ENCODE assay signal across 13 cellular contexts in the genomic region with DNA sequence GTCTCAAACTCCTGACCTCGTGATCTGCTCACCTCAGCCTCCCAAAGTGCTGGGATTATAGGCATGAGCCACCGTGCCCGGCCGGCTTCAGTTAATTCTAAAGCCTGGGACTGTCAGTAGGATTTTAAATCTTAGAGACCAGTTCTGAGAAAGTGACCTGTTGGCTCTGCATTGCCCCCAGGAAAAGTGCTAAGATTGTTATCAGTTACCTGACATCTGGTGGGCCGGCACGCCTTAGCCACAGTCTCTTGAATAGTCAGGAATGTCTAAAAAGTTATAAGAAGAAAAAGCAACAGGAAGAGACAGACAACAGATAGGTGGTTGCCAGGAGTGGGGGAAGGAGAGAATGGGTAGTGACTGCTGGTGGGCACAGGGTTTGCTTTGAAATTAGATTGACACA. TPM values are rescaled to one million over a fixed set of nuclear protein-coding genes. Genes with fewer than 3 reads are reported as not detected.
DNase-seq lines count a peak whose midpoint lies in the region; ATAC-seq lines count a peak whose summit lies in the region.
"Had no signal": no experiment of that assay in that cellular context is flagged by ENCODE, and none has a peak within 500 bp of the region (broad histone marks: within the 10 kb centered on the region; RNA-seq: fewer than 3 reads in every experiment).

No MANE protein-coding gene starts in this region.

- H3K4me1 Mint-ChIP-seq in T-helper 17 cell = peaks cover 24% of the 10 kb centered on the region
- H3K4me1 Mint-ChIP-seq: H9 had no signal

- DNase-seq in NCI-H82 (lab: John Stamatoyannopoulos, UW) = peak; percentile 33
- DNase-seq in NCI-H82 treated with DMSO at 0.1 percent for 48 hours (lab: John Stamatoyannopoulos, UW; ENCODE audit: unreplicated experiment) = no peak
- no peak for DNase-seq in T-helper 17 cell
- peak; percentile 84 for DNase-seq in islet precursor cell
- DNase-seq in DMS153 treated with DMSO at 0.1 percent for 48 hours (lab: John Stamatoyannopoulos, UW; ENCODE audit: unreplicated experiment) = no peak
- no peak for DNase-seq in nucleus accumbens (lab: John Stamatoyannopoulos, UW)
- no peak for DNase-seq in OCI-M2 (lab: John Stamatoyannopoulos, UW; ENCODE audit: unreplicated experiment)
- DNase-seq: 8988T; C1 segment of cervical spinal cord; CD4-positive, alpha-beta T cell; DMS53; GOT3; H9 had no signal

- no peaks in the 10 kb centered on the region for H3K27me3 Mint-ChIP-seq in T-helper 17 cell
- H3K27me3 Mint-ChIP-seq: CD4-positive, alpha-beta T cell had no signal

- peak overlapping the region; percentile 47 for H3K27ac Mint-ChIP-seq in T-helper 17 cell
- H3K27ac Mint-ChIP-seq: CD4-positive, alpha-beta T cell; H9 had no signal

- H3K9me3 ChIP-seq in T-helper 17 cell (ENCODE audit: control insufficient read depth, low read length, poor library complexity, severe bottlenecking) = no peaks in the 10 kb centered on the region

- ATAC-seq in T-helper 17 cell = no peak

- peak overlapping the region; percentile 7 for H3K4me3 Mint-ChIP-seq in T-helper 17 cell
- H3K4me3 Mint-ChIP-seq: CD4-positive, alpha-beta T cell; H9 had no signal

- H3K36me3 Mint-ChIP-seq in T-helper 17 cell (ENCODE audit: low read depth) = no peaks in the 10 kb centered on the region

RNA-seq across cellular contexts. Expression of a gene that starts 35.1 kb away (rescaled TPM):
- 100 to 1,000 TPM; 112 to 120 TPM for total RNA-seq in T-helper 17 cell

Comparison
In these comparisons a context has a peak if more than half of its experiments do, and no peak if none do; other contexts are left out.
1. DNase-seq: peak in NCI-H82 (single experiment) and islet precursor cell (single experiment); none in NCI-H82 treated with DMSO at 0.1 percent for 48 hours (single experiment), T-helper 17 cell (0 of 3), DMS153 treated with DMSO at 0.1 percent for 48 hours (single experiment), nucleus accumbens (0 of 56) and OCI-M2 (single experiment).